ENCODE assay signal across 8 cellular contexts in genomic region chr19:11373166-11373884, GRCh38. TPM values are rescaled to one million over a fixed set of nuclear protein-coding genes. Genes with fewer than 3 reads are reported as not detected.
A peak's percentile ranks its signal among the peaks of the same experiment; 100 is the strongest.
DNase-seq lines count a peak whose midpoint lies in the region; ATAC-seq and TF ChIP-seq lines count a peak whose summit lies in the region.

No MANE protein-coding gene starts in this region.

- no peak for ATAC-seq in esophagus mucosa
- ATAC-seq in GM18907 (IDR thresholded peaks at IDR 0.05; ENCODE audit: unreplicated experiment), result no peak

- CTCF ChIA-PET in RWPE1 (lab: Yijun Ruan, JAX), result interaction anchor here (1.0 kb wide), 1 partner anchor 727 kb away, joined by 3 read pairs; no protein-coding TSS in a partner anchor

- TF ChIP-seq CTCF in RWPE1 (conservative IDR thresholded peaks at IDR 0.05; ENCODE audit: low read depth), result no peak

- POLR2A ChIA-PET in RWPE1 (lab: Yijun Ruan, JAX; ENCODE audit: low non-redundant PET), result interaction anchor here (0.6 kb wide), 1 partner anchor 32 kb away, joined by 5 read pairs; no protein-coding TSS in a partner anchor

- DNase-seq in COLO668 (lab: John Stamatoyannopoulos, UW; ENCODE audit: unreplicated experiment) (peak; percentile 92), M059J (ENCODE audit: low read depth) (peak; percentile 73), RWPE1 (ENCODE audit: low spot score) (peak; percentile 60), kidney tubule cell (ENCODE audit: low spot score) (peak; percentile 31), NCI-H226 (no peak), KBM-7 (no peak)

- H3K27ac ChIP-seq in RWPE1, result peak overlapping the region; percentile 96

- in situ Hi-C loops in KBM-7 (cut with MboI; ENCODE audit: low pct_unique_long_range_greater_than_20kb, low sequenced_read_pairs), result no loop called here

RNA-seq across cellular contexts. Expression of gene SWSAP1, which starts 1.1 kb away (rescaled TPM):
- total RNA-seq in M059J (2014; rRNA removed; shearing (Covaris generic)), result 2.4 and 2.7 TPM in 2 replicates
- 2.5 TPM for total RNA-seq in esophagus mucosa

RNA-seq across cellular contexts. Expression of gene EPOR, which starts 10.8 kb away (rescaled TPM):
- total RNA-seq in M059J (2014; rRNA removed; shearing (Covaris generic)), result 10.5 and 10.7 TPM in 2 replicates
- total RNA-seq in esophagus mucosa, result 0.48 TPM

RNA-seq across cellular contexts. Expression of gene PLPPR2, which starts 18.1 kb away (rescaled TPM):
- total RNA-seq in M059J (2014; rRNA removed; shearing (Covaris generic)), result 27.9 and 31.6 TPM in 2 replicates
- total RNA-seq in esophagus mucosa, result 7.3 TPM

RNA-seq across cellular contexts. Expression of gene CCDC159, which starts 27.0 kb away (rescaled TPM):
- 4.7 and 7.9 TPM in 2 replicates for total RNA-seq in M059J (2014; rRNA removed; shearing (Covaris generic))
- total RNA-seq in esophagus mucosa, result 7.4 TPM

RNA-seq across cellular contexts. Expression of gene TMEM205, which starts 27.3 kb away (rescaled TPM):
- 206 and 246 TPM in 2 replicates for total RNA-seq in M059J (2014; rRNA removed; shearing (Covaris generic))
- 45.1 TPM for total RNA-seq in esophagus mucosa

Comparison
In these comparisons a context has a peak if more than half of its experiments do, and no peak if none do; other contexts are left out.
1. DNase-seq: peak in COLO668 (single experiment), M059J (single experiment), RWPE1 (single experiment) and kidney tubule cell (single experiment); none in NCI-H226 (single experiment) and KBM-7 (single experiment).